23 cellular contexts compared by ENCODE assay signal in genomic region chr17:65008877-65009276, GRCh38. TPM values are rescaled to one million over a fixed set of nuclear protein-coding genes. Genes with fewer than 3 reads are reported as not detected.
DNase-seq lines count a peak whose midpoint lies in the region; ATAC-seq, FAIRE-seq and TF ChIP-seq lines count a peak whose summit lies in the region.
"Had no signal": no experiment of that assay in that cellular context is flagged by ENCODE, and none has a peak within 500 bp of the region (broad histone marks: within the 10 kb centered on the region; RNA-seq: fewer than 3 reads in every experiment).

No MANE protein-coding gene starts in this region.

- H3K9me3 Mint-ChIP-seq in stimulated activated effector memory CD8-positive, alpha-beta T cell treated with anti-CD3 and anti-CD28 coated beads, Interleukin-12 subunit alpha, Interleukin-12 subunit beta, amount 100 ng/mL, for 72 hours: no peaks in the 10 kb centered on the region
- H3K9me3 Mint-ChIP-seq: activated CD4-positive, alpha-beta T cell treated with anti-CD3 and anti-CD28 coated beads, Interleukin-2, amount 10 ng/mL, durations not matched to agents 7 days and 5 days; activated naive CD8-positive, alpha-beta T cell treated with anti-CD3 and anti-CD28 coated beads, Interleukin-2, amount 10 ng/mL, durations not matched to agents 7 days and 5 days; CD14-positive monocyte; T-cell had no signal

- H3K27me3 ChIP-seq in SU-DHL-6 (ENCODE audit: low read length) (no peaks in the 10 kb centered on the region), rectal smooth muscle tissue (ENCODE audit: control insufficient read depth, insufficient read depth, low read length) (no peaks in the 10 kb centered on the region)

- H3F3A ChIP-seq in SU-DHL-6 (ENCODE audit: insufficient read depth): peaks cover 92% of the 10 kb centered on the region

- no peaks in the 10 kb centered on the region for H3K9me3 ChIP-seq in SU-DHL-6 (ENCODE audit: insufficient read depth, low read length)

- H3K9ac ChIP-seq in SU-DHL-6 (ENCODE audit: low read length) (peak overlapping the region; percentile 7), rectal smooth muscle tissue (ENCODE audit: low read length) (no peak overlapping the region)
- H3K9ac ChIP-seq: KMS-11 had no signal

- TF ChIP-seq POLR2A in GM12891 (IDR thresholded peaks at IDR 0.05; ENCODE audit: low read depth, low read length): no peak

- FAIRE-seq in GM12891 (lab: Jason Lieb, UNC): no peak
- FAIRE-seq: frontal cortex, keratinocyte had no signal

- no peak overlapping the region for H2AFZ ChIP-seq in SU-DHL-6 (ENCODE audit: low read depth, low read length, severe bottlenecking)
- H2AFZ ChIP-seq: PC-9 had no signal

- H3K4me3 Mint-ChIP-seq in stimulated activated effector memory CD8-positive, alpha-beta T cell treated with anti-CD3 and anti-CD28 coated beads, Interleukin-12 subunit alpha, Interleukin-12 subunit beta, amount 100 ng/mL, for 72 hours: no peak overlapping the region
- H3K4me3 Mint-ChIP-seq: activated CD4-positive, alpha-beta T cell treated with anti-CD3 and anti-CD28 coated beads, Interleukin-2, amount 10 ng/mL, durations not matched to agents 7 days and 5 days; activated naive CD8-positive, alpha-beta T cell treated with anti-CD3 and anti-CD28 coated beads, Interleukin-2, amount 10 ng/mL, durations not matched to agents 7 days and 5 days; CD14-positive monocyte; T-cell had no signal

- H3K36me3 ChIP-seq in SU-DHL-6 (ENCODE audit: low read length) (peaks cover 38% of the 10 kb centered on the region), rectal smooth muscle tissue (ENCODE audit: control insufficient read depth, insufficient read depth, low read length) (no peaks in the 10 kb centered on the region)

- H3K4me1 ChIP-seq in rectal smooth muscle tissue (ENCODE audit: control insufficient read depth, insufficient read depth, low read length): peaks cover 26% of the 10 kb centered on the region

- TF ChIP-seq CTCF in SU-DHL-6 (IDR thresholded peaks at IDR 0.05; ENCODE audit: insufficient read depth, low read length, poor library complexity, severe bottlenecking): no peak

- no peak overlapping the region for H3K4me3 ChIP-seq in SU-DHL-6 (ENCODE audit: insufficient read depth, low read length, poor library complexity, severe bottlenecking)
- H3K4me3 ChIP-seq in rectal smooth muscle tissue (ENCODE audit: low read length): no peak overlapping the region
- H3K4me3 ChIP-seq: PC-9 had no signal

- H3K4me2 ChIP-seq in SU-DHL-6 (ENCODE audit: low read depth, low read length, poor library complexity, severe bottlenecking): peak overlapping the region; percentile 49
- H3K4me2 ChIP-seq: KMS-11, PC-9 had no signal

- no peak overlapping the region for H3K27ac Mint-ChIP-seq in stimulated activated effector memory CD8-positive, alpha-beta T cell treated with anti-CD3 and anti-CD28 coated beads, Interleukin-12 subunit alpha, Interleukin-12 subunit beta, amount 100 ng/mL, for 72 hours
- H3K27ac Mint-ChIP-seq: activated CD4-positive, alpha-beta T cell treated with anti-CD3 and anti-CD28 coated beads, Interleukin-2, amount 10 ng/mL, durations not matched to agents 7 days and 5 days; T-cell had no signal

- H4K20me1 ChIP-seq in SU-DHL-6 (ENCODE audit: low read depth, low read length): no peaks in the 10 kb centered on the region

- peaks cover 79% of the 10 kb centered on the region for H3K79me2 ChIP-seq in SU-DHL-6 (ENCODE audit: insufficient read depth, low read length)

- H3K9me2 ChIP-seq in SU-DHL-6 (replicated peaks; ENCODE audit: insufficient read depth, low read length): no peaks in the 10 kb centered on the region

- H3K27ac ChIP-seq in SU-DHL-6 (ENCODE audit: low read depth, low read length) (peak overlapping the region; percentile 88), rectal smooth muscle tissue (ENCODE audit: low read depth, low read length) (peak overlapping the region; percentile 76)
- H3K27ac ChIP-seq: KMS-11, PC-9 had no signal

- DNase-seq in GM12891 (ENCODE audit: insufficient read length, low spot score) (no peak), globus pallidus (ENCODE audit: low spot score) (peak; percentile 40), NCI-H1092 (lab: John Stamatoyannopoulos, UW) (no peak)
- no peak for DNase-seq in stimulated activated effector memory CD8-positive, alpha-beta T cell treated with anti-CD3 and anti-CD28 coated beads, Interleukin-12 subunit alpha, Interleukin-12 subunit beta, amount 100 ng/mL, for 72 hours (ENCODE audit: low spot score in 2 of 2)
- DNase-seq: activated CD4-positive, alpha-beta T cell treated with anti-CD3 and anti-CD28 coated beads, Interleukin-2, amount 10 ng/mL, durations not matched to agents 7 days and 5 days; activated naive CD8-positive, alpha-beta T cell treated with anti-CD3 and anti-CD28 coated beads, Interleukin-2, amount 10 ng/mL, durations not matched to agents 7 days and 5 days; cerebellar nuclear complex; GDM1; NCI-H1930; NCI-H226; NCI-H774; PC-9; SHP77 treated with DMSO at 0.1 percent for 48 hours; stimulated activated CD8-positive, alpha-beta memory T cell treated with anti-CD3 and anti-CD28 coated beads, Interleukin-4, amount 100 ng/mL, for 48 hours; T-cell had no signal

- H3K4me1 Mint-ChIP-seq in stimulated activated effector memory CD8-positive, alpha-beta T cell treated with anti-CD3 and anti-CD28 coated beads, Interleukin-12 subunit alpha, Interleukin-12 subunit beta, amount 100 ng/mL, for 72 hours: peaks cover 39% of the 10 kb centered on the region

- peaks cover 57% of the 10 kb centered on the region for H3K36me3 Mint-ChIP-seq in stimulated activated effector memory CD8-positive, alpha-beta T cell treated with anti-CD3 and anti-CD28 coated beads, Interleukin-12 subunit alpha, Interleukin-12 subunit beta, amount 100 ng/mL, for 72 hours

- no peak for ATAC-seq in stimulated activated effector memory CD8-positive, alpha-beta T cell treated with anti-CD3 and anti-CD28 coated beads, Interleukin-12 subunit alpha, Interleukin-12 subunit beta, amount 100 ng/mL, for 72 hours
- no peak for ATAC-seq in GM21717 (IDR thresholded peaks at IDR 0.05; ENCODE audit: unreplicated experiment)
- ATAC-seq: HCT116, T-cell had no signal

TF ChIP-seq in GM12891, 5 proteins besides CTCF, POLR2A, EP300 and RAD21:
- TF ChIP-seq SPI1 (IDR thresholded peaks at IDR 0.05; ENCODE audit: low read depth, low read length): peak; percentile 77
- TF ChIP-seq TAF1 (IDR thresholded peaks at IDR 0.05; ENCODE audit: low read depth, low read length): no peak

RNA-seq across cellular contexts. Expression of gene GNA13, which starts 47.7 kb away (rescaled TPM):
- 19.4 TPM for polyA plus RNA-seq in GM12891 (2012; ENCODE audit: low read depth, missing spikeins)
